In the genomic region with DNA sequence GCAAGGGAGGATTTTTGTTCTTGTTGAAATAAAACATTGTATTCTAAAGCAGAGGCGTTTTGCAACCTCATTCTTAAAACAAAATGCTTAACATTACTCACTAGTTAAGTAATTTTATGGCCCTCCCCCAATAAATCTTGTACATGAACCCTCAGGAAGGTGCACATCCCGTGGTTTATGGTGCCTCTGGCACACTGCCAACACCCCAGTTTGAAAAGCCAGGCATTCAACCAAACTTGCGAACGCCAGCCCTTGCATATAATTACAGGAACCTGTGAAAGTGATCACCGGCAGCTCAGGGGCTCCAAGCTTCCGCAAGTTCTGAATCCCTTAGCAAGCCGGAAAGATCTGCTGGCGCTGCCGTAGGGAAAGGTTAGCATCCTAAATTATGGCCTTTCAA, we compare ENCODE assay signal across 20 cellular contexts.
DNase-seq lines count a peak whose midpoint lies in the region; ATAC-seq and TF ChIP-seq lines count a peak whose summit lies in the region.
"Had no signal": no experiment of that assay in that cellular context is flagged by ENCODE, and none has a peak within 500 bp of the region (broad histone marks: within the 10 kb centered on the region; RNA-seq: fewer than 3 reads in every experiment).

No MANE protein-coding gene starts in this region.

- TF ChIP-seq CTCF in foreskin keratinocyte (conservative IDR thresholded peaks at IDR 0.05) (no peak), psoas muscle (IDR thresholded peaks at IDR 0.05) (no peak)

- no peaks in the 10 kb centered on the region for H3K36me3 Mint-ChIP-seq in activated T-cell treated with anti-CD3 and anti-CD28 coated beads, Interleukin-2, amount 50 U/mL, for 24 hours (ENCODE audit: low read depth)

- H3K4me3 ChIP-seq in SK-N-MC (no peak overlapping the region), psoas muscle (no peak overlapping the region)
- H3K4me3 ChIP-seq: transverse colon had no signal

- H3K27me3 ChIP-seq in foreskin keratinocyte = no peaks in the 10 kb centered on the region
- H3K27me3 ChIP-seq in psoas muscle (ENCODE audit: insufficient read depth in 3 of 3, low read length in 2 of 3) = no peaks in the 10 kb centered on the region
- H3K27me3 ChIP-seq: transverse colon had no signal

- 52 to 62% (median 59%) methylated on average over 9 of the region's 9 CpGs for WGBS in psoas muscle, 3 donors

- H3K27me3 Mint-ChIP-seq in activated T-cell treated with anti-CD3 and anti-CD28 coated beads, Interleukin-2, amount 50 U/mL, for 24 hours = no peaks in the 10 kb centered on the region
- H3K27me3 Mint-ChIP-seq: CD4-positive, alpha-beta T cell; central memory CD8-positive, alpha-beta T cell had no signal

- H3K4me3 Mint-ChIP-seq in activated T-cell treated with anti-CD3 and anti-CD28 coated beads, Interleukin-2, amount 50 U/mL, for 24 hours = no peak overlapping the region
- H3K4me3 Mint-ChIP-seq: CD4-positive, alpha-beta T cell; central memory CD8-positive, alpha-beta T cell; T-helper 1 cell treated with Interleukin-12 subunit alpha and Interleukin-12 subunit beta and Interleukin-4 antibody, amounts not matched to agents 30 μg/mL and 1 μg/mL, for 36 hours had no signal

- peaks cover 5% of the 10 kb centered on the region for H3K9me3 Mint-ChIP-seq in activated T-cell treated with anti-CD3 and anti-CD28 coated beads, Interleukin-2, amount 50 U/mL, for 24 hours

- no peaks in the 10 kb centered on the region for H3K36me3 ChIP-seq in SK-N-MC (ENCODE audit: insufficient read depth, low read length)
- no peaks in the 10 kb centered on the region for H3K36me3 ChIP-seq in psoas muscle (ENCODE audit: insufficient read depth in 1 of 2, low read depth in 1 of 2)
- H3K36me3 ChIP-seq: transverse colon had no signal

- H3K9ac ChIP-seq in SK-N-MC (ENCODE audit: insufficient read length) = no peak overlapping the region

- no peaks in the 10 kb centered on the region for H3K9me3 ChIP-seq in SK-N-MC (ENCODE audit: low read depth, low read length)
- H3K9me3 ChIP-seq in psoas muscle = no peaks in the 10 kb centered on the region
- H3K9me3 ChIP-seq: transverse colon had no signal

- H3K4me1 Mint-ChIP-seq in activated T-cell treated with anti-CD3 and anti-CD28 coated beads, Interleukin-2, amount 50 U/mL, for 24 hours (ENCODE audit: low read depth) = no peaks in the 10 kb centered on the region
- H3K4me1 Mint-ChIP-seq: central memory CD8-positive, alpha-beta T cell had no signal

- ATAC-seq in foreskin keratinocyte (peak; percentile 64), psoas muscle (no peak), GM18519 (IDR thresholded peaks at IDR 0.05; ENCODE audit: low FRiP score, unreplicated experiment) (no peak)

- intact Hi-C loops in psoas muscle (cut with DNase I) = no loop called here

- DNase-seq in DMS53 (lab: John Stamatoyannopoulos, UW) (peak; percentile 3), DMS53 treated with DMSO at 0.1 percent for 48 hours (lab: John Stamatoyannopoulos, UW; ENCODE audit: unreplicated experiment) (no peak), SK-N-MC (ENCODE audit: low read depth, low spot score) (peak; percentile 32), foreskin keratinocyte (peak; percentile 70 to 84), psoas muscle (peak; percentile 22 to 53), AG08396 (ENCODE audit: low spot score) (no peak)
- no peak for DNase-seq in activated T-cell treated with anti-CD3 and anti-CD28 coated beads, Interleukin-2, amount 50 U/mL, for 24 hours
- DNase-seq: 8988T; activated CD4-positive, alpha-beta T cell treated with anti-CD3 and anti-CD28 coated beads for 1 hour; activated CD8-positive, alpha-beta memory T cell treated with anti-CD3 and anti-CD28 coated beads, Interleukin-2, amount 50 U/mL, for 4 hours; activated naive CD4-positive, alpha-beta T cell treated with anti-CD3 and anti-CD28 coated beads, Interleukin-2, amount 50 U/mL, for 16 hours; CD4-positive, alpha-beta T cell; GDM1; glutamatergic neuron; NCI-H524 treated with DMSO at 0.1 percent for 48 hours; stimulated activated CD8-positive, alpha-beta memory T cell treated with anti-CD3 and anti-CD28 coated beads, Interleukin-4, amount 100 ng/mL, for 48 hours; transverse colon had no signal

- no peak overlapping the region for H3K27ac Mint-ChIP-seq in activated T-cell treated with anti-CD3 and anti-CD28 coated beads, Interleukin-2, amount 50 U/mL, for 24 hours
- H3K27ac Mint-ChIP-seq: CD4-positive, alpha-beta T cell; T-helper 1 cell treated with Interleukin-12 subunit alpha and Interleukin-12 subunit beta and Interleukin-4 antibody, amounts not matched to agents 30 μg/mL and 1 μg/mL, for 36 hours had no signal

- peaks cover 6% of the 10 kb centered on the region for H3K4me1 ChIP-seq in foreskin keratinocyte
- H3K4me1 ChIP-seq in psoas muscle = no peaks in the 10 kb centered on the region

- H3K27ac ChIP-seq in SK-N-MC (no peak overlapping the region), foreskin keratinocyte (no peak overlapping the region), psoas muscle (no peak overlapping the region)
- H3K27ac ChIP-seq: transverse colon had no signal

Comparison
In these comparisons a context has a peak if more than half of its experiments do, and no peak if none do; other contexts are left out.
1. DNase-seq: peak in DMS53 (single experiment), SK-N-MC (single experiment), foreskin keratinocyte (2 of 2) and psoas muscle (2 of 2); none in DMS53 treated with DMSO at 0.1 percent for 48 hours (single experiment), AG08396 (single experiment) and activated T-cell treated with anti-CD3 and anti-CD28 coated beads, Interleukin-2, amount 50 U/mL, for 24 hours (single experiment).